Comparison of ENCODE assay signal across 8 cellular contexts in genomic region chr3:24495334-24495994, GRCh38. TPM values are rescaled to one million over a fixed set of nuclear protein-coding genes. Genes with fewer than 3 reads are reported as not detected.
DNase-seq lines count a peak whose midpoint lies in the region; ATAC-seq and TF ChIP-seq lines count a peak whose summit lies in the region.

No MANE protein-coding gene starts in this region.

- H3K27me3 Mint-ChIP-seq in activated CD4-positive, alpha-beta T cell treated with anti-CD3 and anti-CD28 coated beads for 36 hours = peaks cover 53% of the 10 kb centered on the region
- H3K27me3 Mint-ChIP-seq in activated T-helper 2 cell treated with anti-CD3 and anti-CD28 coated beads, Interferon-gamma antibody, Interleukin-2, Interleukin-4, amounts not matched to agents 10 μg/mL and 5 μg/mL and 100 μg/mL, durations not matched to agents 14 hours and 24 hours and 36 hours (ENCODE audit: low read depth) = peaks cover 52% of the 10 kb centered on the region
- H3K27me3 Mint-ChIP-seq in effector memory CD8-positive, alpha-beta T cell = peaks cover 14 to 49% of the 10 kb centered on the region in 2 donors

- no peak for DNase-seq in activated CD4-positive, alpha-beta T cell treated with anti-CD3 and anti-CD28 coated beads for 36 hours
- DNase-seq in activated CD4-positive, alpha-beta T cell treated with anti-CD3 and anti-CD28 coated beads for 4 hours = no peak
- no peak for DNase-seq in activated T-helper 2 cell treated with anti-CD3 and anti-CD28 coated beads, Interferon-gamma antibody, Interleukin-2, Interleukin-4, amounts not matched to agents 10 μg/mL and 5 μg/mL and 100 μg/mL, durations not matched to agents 14 hours and 24 hours and 36 hours (ENCODE audit: low spot score)
- DNase-seq in right atrium auricular region (ENCODE audit: low spot score) (peak; percentile 69), psoas muscle (peak; percentile 62 to 80)
- no peak for DNase-seq in effector memory CD8-positive, alpha-beta T cell
- DNase-seq in central memory CD4-positive, alpha-beta T cell = no peak

- POLR2A ChIA-PET in activated CD4-positive, alpha-beta T cell treated with anti-CD3 and anti-CD28 coated beads for 36 hours (lab: Charles Lee) = no interaction called here

- intact Hi-C loops in activated CD4-positive, alpha-beta T cell treated with anti-CD3 and anti-CD28 coated beads for 36 hours (cut with DNase I, micrococcal nuclease) = loop anchor here (5.0 to 10.0 kb wide), 3 partner anchors 182 to 501 kb away; no protein-coding TSS in a partner anchor
- intact Hi-C loops in activated T-helper 2 cell treated with anti-CD3 and anti-CD28 coated beads, Interferon-gamma antibody, Interleukin-2, Interleukin-4, amounts not matched to agents 10 μg/mL and 5 μg/mL and 100 μg/mL, durations not matched to agents 14 hours and 24 hours and 36 hours (cut with micrococcal nuclease) = loop anchor here (10.0 kb wide), 1 partner anchor 189 kb away; no protein-coding TSS in a partner anchor
- intact Hi-C loops in psoas muscle (cut with DNase I) = loop anchor here in 1 of 2 donors (5.0 to 10.0 kb wide), 4 partner anchors 49 to 501 kb away; no protein-coding TSS in a partner anchor

- no peaks in the 10 kb centered on the region for H3K36me3 ChIP-seq in right atrium auricular region
- no peaks in the 10 kb centered on the region for H3K36me3 ChIP-seq in psoas muscle (ENCODE audit: insufficient read depth in 1 of 2, low read depth in 1 of 2)

- H3K27ac Mint-ChIP-seq in activated CD4-positive, alpha-beta T cell treated with anti-CD3 and anti-CD28 coated beads for 36 hours = no peak overlapping the region
- peak overlapping the region; percentile 46 for H3K27ac Mint-ChIP-seq in activated T-helper 2 cell treated with anti-CD3 and anti-CD28 coated beads, Interferon-gamma antibody, Interleukin-2, Interleukin-4, amounts not matched to agents 10 μg/mL and 5 μg/mL and 100 μg/mL, durations not matched to agents 14 hours and 24 hours and 36 hours
- no peak overlapping the region for H3K27ac Mint-ChIP-seq in effector memory CD8-positive, alpha-beta T cell

- H3K4me3 ChIP-seq in right atrium auricular region = peak overlapping the region; percentile 57 to 78
- H3K4me3 ChIP-seq in psoas muscle = peak overlapping the region; percentile 90

- H3K9me3 Mint-ChIP-seq in activated CD4-positive, alpha-beta T cell treated with anti-CD3 and anti-CD28 coated beads for 36 hours (ENCODE audit: low read depth) = no peaks in the 10 kb centered on the region
- no peaks in the 10 kb centered on the region for H3K9me3 Mint-ChIP-seq in activated T-helper 2 cell treated with anti-CD3 and anti-CD28 coated beads, Interferon-gamma antibody, Interleukin-2, Interleukin-4, amounts not matched to agents 10 μg/mL and 5 μg/mL and 100 μg/mL, durations not matched to agents 14 hours and 24 hours and 36 hours
- peaks cover 0 to 7% of the 10 kb centered on the region in 2 donors for H3K9me3 Mint-ChIP-seq in effector memory CD8-positive, alpha-beta T cell

- no peaks in the 10 kb centered on the region for H3K27me3 ChIP-seq in right atrium auricular region
- H3K27me3 ChIP-seq in psoas muscle (ENCODE audit: insufficient read depth in 3 of 3, low read length in 2 of 3) = no peaks in the 10 kb centered on the region

- H3K4me1 Mint-ChIP-seq in activated CD4-positive, alpha-beta T cell treated with anti-CD3 and anti-CD28 coated beads for 36 hours = peaks cover 2% of the 10 kb centered on the region
- H3K4me1 Mint-ChIP-seq in activated T-helper 2 cell treated with anti-CD3 and anti-CD28 coated beads, Interferon-gamma antibody, Interleukin-2, Interleukin-4, amounts not matched to agents 10 μg/mL and 5 μg/mL and 100 μg/mL, durations not matched to agents 14 hours and 24 hours and 36 hours (ENCODE audit: low read depth) = peaks cover 2% of the 10 kb centered on the region
- peaks cover 0 to 2% of the 10 kb centered on the region in 2 donors for H3K4me1 Mint-ChIP-seq in effector memory CD8-positive, alpha-beta T cell (ENCODE audit: low read depth in 2 of 2)

- H3K4me3 Mint-ChIP-seq in activated CD4-positive, alpha-beta T cell treated with anti-CD3 and anti-CD28 coated beads for 36 hours = peak overlapping the region; percentile 30
- no peak overlapping the region for H3K4me3 Mint-ChIP-seq in activated T-helper 2 cell treated with anti-CD3 and anti-CD28 coated beads, Interferon-gamma antibody, Interleukin-2, Interleukin-4, amounts not matched to agents 10 μg/mL and 5 μg/mL and 100 μg/mL, durations not matched to agents 14 hours and 24 hours and 36 hours (ENCODE audit: low read depth)
- peak overlapping the region in 1 of 2 donors; percentile 47 for H3K4me3 Mint-ChIP-seq in effector memory CD8-positive, alpha-beta T cell

- H3K27ac ChIP-seq in right atrium auricular region (peak overlapping the region; percentile 84 to 90), psoas muscle (peak overlapping the region; percentile 96)

- CTCF ChIA-PET in activated CD4-positive, alpha-beta T cell treated with anti-CD3 and anti-CD28 coated beads for 36 hours (lab: Charles Lee) = no interaction called here

- H3K36me3 Mint-ChIP-seq in activated CD4-positive, alpha-beta T cell treated with anti-CD3 and anti-CD28 coated beads for 36 hours (ENCODE audit: low read depth) = no peaks in the 10 kb centered on the region
- H3K36me3 Mint-ChIP-seq in activated T-helper 2 cell treated with anti-CD3 and anti-CD28 coated beads, Interferon-gamma antibody, Interleukin-2, Interleukin-4, amounts not matched to agents 10 μg/mL and 5 μg/mL and 100 μg/mL, durations not matched to agents 14 hours and 24 hours and 36 hours (ENCODE audit: low read depth) = no peaks in the 10 kb centered on the region
- H3K36me3 Mint-ChIP-seq in effector memory CD8-positive, alpha-beta T cell (ENCODE audit: insufficient read depth) = no peaks in the 10 kb centered on the region

- TF ChIP-seq CTCF in right atrium auricular region (IDR thresholded peaks at IDR 0.05) (no peak), psoas muscle (IDR thresholded peaks at IDR 0.05) (peak; percentile 1)

- H3K9me3 ChIP-seq in right atrium auricular region (no peaks in the 10 kb centered on the region), psoas muscle (no peaks in the 10 kb centered on the region)

- ATAC-seq in activated CD4-positive, alpha-beta T cell treated with anti-CD3 and anti-CD28 coated beads for 36 hours = no peak
- ATAC-seq in psoas muscle (peak; percentile 43 to 63 (median 56)), HG03442 (IDR thresholded peaks at IDR 0.05; ENCODE audit: unreplicated experiment) (no peak)
- no peak for ATAC-seq in effector memory CD8-positive, alpha-beta T cell (replicated peaks)

- 6 to 15% (median 14%) methylated on average over 35 to 61 of the region's 61 CpGs for WGBS in psoas muscle, 3 donors

- peaks cover 0 to 18% of the 10 kb centered on the region in 2 donors for H3K4me1 ChIP-seq in right atrium auricular region
- peaks cover 29% of the 10 kb centered on the region for H3K4me1 ChIP-seq in psoas muscle

RNA-seq across cellular contexts. Expression of gene THRB, which starts 0.8 kb away (rescaled TPM):
- total RNA-seq in activated CD4-positive, alpha-beta T cell treated with anti-CD3 and anti-CD28 coated beads for 36 hours = not detected
- total RNA-seq in activated T-helper 2 cell treated with anti-CD3 and anti-CD28 coated beads, Interferon-gamma antibody, Interleukin-2, Interleukin-4, amounts not matched to agents 10 μg/mL and 5 μg/mL and 100 μg/mL, durations not matched to agents 14 hours and 24 hours and 36 hours = not detected in 2 replicates
- total RNA-seq in right atrium auricular region (1 to 10 TPM; 4.2 to 7.0 TPM), psoas muscle (10 to 100 TPM; 29.1 to 38.6 (median 33.1) TPM)
- 10 to 100 TPM; 11.5 to 33.3 (median 16.2) TPM for polyA plus RNA-seq in psoas muscle

Comparison
In these comparisons a context has a peak if more than half of its experiments do, and no peak if none do; other contexts are left out.
1. ATAC-seq: peak in psoas muscle (4 of 4); none in activated CD4-positive, alpha-beta T cell treated with anti-CD3 and anti-CD28 coated beads for 36 hours (single experiment), effector memory CD8-positive, alpha-beta T cell (single experiment) and HG03442 (single experiment).
2. DNase-seq: peak in right atrium auricular region (single experiment) and psoas muscle (2 of 2); none in activated CD4-positive, alpha-beta T cell treated with anti-CD3 and anti-CD28 coated beads for 36 hours (single experiment), activated CD4-positive, alpha-beta T cell treated with anti-CD3 and anti-CD28 coated beads for 4 hours (0 of 2), activated T-helper 2 cell treated with anti-CD3 and anti-CD28 coated beads, Interferon-gamma antibody, Interleukin-2, Interleukin-4, amounts not matched to agents 10 μg/mL and 5 μg/mL and 100 μg/mL, durations not matched to agents 14 hours and 24 hours and 36 hours (single experiment), effector memory CD8-positive, alpha-beta T cell (0 of 3) and central memory CD4-positive, alpha-beta T cell (single experiment).